In the genomic region with DNA sequence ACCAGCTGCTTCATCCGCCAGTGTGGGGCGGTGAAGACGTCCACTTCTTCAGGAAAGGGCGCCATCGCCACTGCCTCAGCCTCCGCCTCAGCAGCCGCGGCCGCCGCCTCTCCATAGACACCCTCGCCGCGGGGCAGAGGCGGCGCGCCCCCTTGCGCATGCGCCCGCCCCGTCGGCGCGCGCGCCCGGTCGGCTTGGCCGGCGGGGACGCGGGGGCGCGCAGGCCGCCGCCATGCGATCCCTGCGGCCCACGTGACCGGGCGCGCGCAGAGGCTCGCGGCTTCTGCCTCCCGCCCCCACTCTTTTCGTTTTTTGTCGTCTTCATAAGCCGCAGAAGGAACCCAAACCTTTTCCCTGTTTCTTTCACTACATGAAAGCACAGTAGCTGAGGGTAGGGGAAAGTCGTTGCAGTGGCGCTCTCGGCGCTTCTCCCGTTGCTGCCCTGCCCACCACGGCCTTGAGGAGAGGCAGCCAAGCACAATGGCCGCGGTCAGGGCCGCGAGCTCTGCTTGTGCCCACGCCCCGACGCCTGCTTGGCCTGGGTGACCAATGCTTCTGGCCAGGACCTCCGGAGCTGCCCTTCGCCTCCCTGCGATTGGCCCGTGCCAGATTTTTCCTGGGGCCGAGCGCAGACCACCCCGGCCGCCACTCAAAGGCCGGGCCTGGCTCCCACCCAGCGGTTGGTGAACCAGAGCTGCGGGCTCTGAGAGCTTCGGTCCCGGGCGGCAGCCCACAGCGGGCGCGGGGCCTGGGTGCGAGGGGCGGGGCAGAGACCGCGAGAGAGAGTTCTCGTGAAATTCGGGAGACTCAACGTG, we compare ENCODE assay signal across 8 cellular contexts. TPM values are rescaled to one million over a fixed set of nuclear protein-coding genes. Genes with fewer than 3 reads are reported as not detected.
DNase-seq lines count a peak whose midpoint lies in the region; ATAC-seq, FAIRE-seq and TF ChIP-seq lines count a peak whose summit lies in the region.

A gene with protein sequence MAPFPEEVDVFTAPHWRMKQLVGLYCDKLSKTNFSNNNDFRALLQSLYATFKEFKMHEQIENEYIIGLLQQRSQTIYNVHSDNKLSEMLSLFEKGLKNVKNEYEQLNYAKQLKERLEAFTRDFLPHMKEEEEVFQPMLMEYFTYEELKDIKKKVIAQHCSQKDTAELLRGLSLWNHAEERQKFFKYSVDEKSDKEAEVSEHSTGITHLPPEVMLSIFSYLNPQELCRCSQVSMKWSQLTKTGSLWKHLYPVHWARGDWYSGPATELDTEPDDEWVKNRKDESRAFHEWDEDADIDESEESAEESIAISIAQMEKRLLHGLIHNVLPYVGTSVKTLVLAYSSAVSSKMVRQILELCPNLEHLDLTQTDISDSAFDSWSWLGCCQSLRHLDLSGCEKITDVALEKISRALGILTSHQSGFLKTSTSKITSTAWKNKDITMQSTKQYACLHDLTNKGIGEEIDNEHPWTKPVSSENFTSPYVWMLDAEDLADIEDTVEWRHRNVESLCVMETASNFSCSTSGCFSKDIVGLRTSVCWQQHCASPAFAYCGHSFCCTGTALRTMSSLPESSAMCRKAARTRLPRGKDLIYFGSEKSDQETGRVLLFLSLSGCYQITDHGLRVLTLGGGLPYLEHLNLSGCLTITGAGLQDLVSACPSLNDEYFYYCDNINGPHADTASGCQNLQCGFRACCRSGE (minus strand): TSS at position 135 of the 815 bp plus-strand sequence. CDS start 70 bp downstream, at position 65.

- peak within 1 kb of the TSS; percentile 87 for H2AFZ ChIP-seq in OCI-LY7 (ENCODE audit: low read length)

- TSS peak; percentile 84 for BruUV-seq in OCI-LY7 (replicated peaks; lab: Mats Ljungman, UMichigan)

- H3K27ac ChIP-seq in OCI-LY7 (ENCODE audit: low read depth, low read length, poor library complexity, severe bottlenecking) (peak within 1 kb of the TSS; percentile 68), esophagus (ENCODE audit: low read depth in 2 of 2, low read length in 1 of 2) (peak within 1 kb of the TSS; percentile 99 to 100), muscle layer of duodenum (ENCODE audit: low read length) (peak within 1 kb of the TSS; percentile 96)

- H3K4me3 ChIP-seq in OCI-LY7 (ENCODE audit: low read depth, low read length, poor library complexity, severe bottlenecking) (peak within 1 kb of the TSS; percentile 92), esophagus (ENCODE audit: low read depth in 1 of 2, low read length in 2 of 2) (peak within 1 kb of the TSS; percentile 75 to 99), muscle layer of duodenum (ENCODE audit: low read depth in 1 of 2, low read length in 2 of 2) (peak within 1 kb of the TSS; percentile 85 to 87)

- H3K4me2 ChIP-seq in OCI-LY7 (ENCODE audit: low read length): peak within 1 kb of the TSS; percentile 100

- FAIRE-seq in D721Med (lab: Jason Lieb, UNC): no peak

- CTCF ChIA-PET in OCI-LY7 (lab: Charles Lee; ENCODE audit: unreplicated experiment): no interaction called here

- no peaks in the 10 kb centered on the region; the same call in 1 of the 2 replicates for H4K20me1 ChIP-seq in OCI-LY7 (ENCODE audit: insufficient read depth, low read length)

- peaks cover 14% of the 10 kb centered on the region; the same call in 1 of the 2 replicates for H3K36me3 ChIP-seq in OCI-LY7 (ENCODE audit: insufficient read depth, low read length)
- no peaks in the 10 kb centered on the region for H3K36me3 ChIP-seq in esophagus (ENCODE audit: control insufficient read depth in 2 of 2, insufficient read depth in 2 of 2, low read length in 1 of 2)
- H3K36me3 ChIP-seq in muscle layer of duodenum (ENCODE audit: control insufficient read depth in 1 of 2, insufficient read depth in 2 of 2, low read length in 2 of 2): peaks cover 0 to 5% of the 10 kb centered on the region in 2 donors

- ATAC-seq in GM21390 (IDR thresholded peaks at IDR 0.05; ENCODE audit: unreplicated experiment): peak; percentile 71

- intact Hi-C loops in OCI-LY7 (cut with micrococcal nuclease; ENCODE audit: unreplicated experiment): loop anchor here (1.0 to 10.0 kb wide), 4 partner anchors 26 to 653 kb away; a partner anchor contains a TSS

- H3K27me3 ChIP-seq in esophagus (ENCODE audit: control insufficient read depth in 1 of 2, insufficient read depth in 2 of 2, low read length in 2 of 2) (no peaks in the 10 kb centered on the region), muscle layer of duodenum (ENCODE audit: low read depth, low read length) (no peaks in the 10 kb centered on the region)

- WGBS in esophagus, 2 donors: 3 to 4% methylated on average over 78 to 85 of the region's 85 CpGs

- TF ChIP-seq CTCF in D721Med (IDR thresholded peaks at IDR 0.05; ENCODE audit: insufficient read depth, missing control alignments) (no peak), OCI-LY7 (conservative IDR thresholded peaks at IDR 0.05; ENCODE audit: low read length) (no peak)

- no peaks in the 10 kb centered on the region for H3K9me3 ChIP-seq in OCI-LY7 (ENCODE audit: low read length)
- no peaks in the 10 kb centered on the region for H3K9me3 ChIP-seq in esophagus (ENCODE audit: control insufficient read depth in 2 of 2, insufficient read depth in 1 of 2, low read depth in 1 of 2, low read length in 1 of 2)
- H3K9me3 ChIP-seq in muscle layer of duodenum (ENCODE audit: control insufficient read depth in 1 of 2, low read length in 2 of 2): no peaks in the 10 kb centered on the region

- H3K4me1 ChIP-seq in OCI-LY7 (ENCODE audit: insufficient read depth, low read length, poor library complexity, severe bottlenecking): peaks cover 48% of the 10 kb centered on the region
- H3K4me1 ChIP-seq in esophagus (ENCODE audit: control insufficient read depth in 2 of 2, insufficient read depth in 2 of 2, low read length in 1 of 2): peaks cover 0 to 4% of the 10 kb centered on the region in 2 donors
- peaks cover 23 to 32% of the 10 kb centered on the region in 2 donors for H3K4me1 ChIP-seq in muscle layer of duodenum (ENCODE audit: control insufficient read depth in 1 of 2, insufficient read depth in 2 of 2, low read length in 2 of 2)

- DNase-seq in D721Med (ENCODE audit: insufficient read length, low spot score): peak; percentile 70
- peak in 66 of 76 experiments; percentile 10 to 84 (median 54) for DNase-seq in HUDEP-2 (lab: John Stamatoyannopoulos, UW; ENCODE audit: unreplicated experiment in 76 of 76)
- peak; percentile 92 for DNase-seq in OCI-LY7 (ENCODE audit: low spot score)
- peak; percentile 86 for DNase-seq in activated T-cell treated with anti-CD3 and anti-CD28 coated beads, Interleukin-2, amount 50 U/mL, for 1 hour
- peak; percentile 60 to 79 for DNase-seq in stimulated activated CD8-positive, alpha-beta memory T cell treated with anti-CD3 and anti-CD28 coated beads, Interleukin-7, amount 100 ng/mL, for 4 hours (ENCODE audit: low read depth in 2 of 2)

- H3K9me2 ChIP-seq in OCI-LY7 (ENCODE audit: insufficient read depth, low read length): no peaks in the 10 kb centered on the region

- POLR2A ChIA-PET in OCI-LY7 (lab: Charles Lee): interaction anchor here (0.9 to 7.1 kb wide), 8 partner anchors 8 to 26 kb away, joined by 3 to 67 read pairs (median 8); a partner anchor contains a TSS

- H3K79me2 ChIP-seq in OCI-LY7 (ENCODE audit: insufficient read depth, low read depth, low read length): peaks cover 42% of the 10 kb centered on the region

RNA-seq across cellular contexts. Expression of the gene that starts here (rescaled TPM):
- total RNA-seq in OCI-LY7 (2014; rRNA removed; shearing (Covaris generic)): 73.9 and 102 TPM in 2 replicates
- total RNA-seq in OCI-LY7 (2022): 43.5 and 50.5 TPM in 2 replicates
- 10 to 100 TPM; 37.5 to 39.9 TPM for polyA plus RNA-seq in esophagus

Comparison
In these comparisons a context has a peak if more than half of its experiments do, and no peak if none do; other contexts are left out.
1. Peak in every context shown above with its lines: DNase-seq, ATAC-seq, H3K4me3 ChIP-seq and H3K27ac ChIP-seq.